In the genomic region with DNA sequence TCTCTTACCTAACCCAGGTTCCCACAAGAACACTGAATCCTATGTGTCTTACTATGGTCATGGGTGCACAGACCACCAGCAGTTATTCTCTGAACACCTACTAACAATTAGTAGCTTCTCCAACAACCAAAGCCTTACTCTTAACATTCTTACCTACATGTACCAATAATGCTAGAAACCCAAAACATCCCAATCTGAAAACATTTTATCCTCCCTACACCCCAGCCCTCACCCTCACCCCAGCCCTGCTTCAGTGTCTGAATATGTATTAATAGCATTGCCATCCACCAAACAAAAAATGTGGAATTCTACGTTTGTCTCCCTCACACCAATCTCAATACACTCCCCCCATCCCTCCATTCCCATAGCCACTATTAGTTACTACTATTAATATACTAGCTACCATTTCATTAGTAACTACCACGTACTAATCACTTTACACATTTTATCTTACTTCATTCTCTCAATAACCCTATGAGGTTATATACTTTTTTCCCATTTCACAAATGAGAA, we compare ENCODE assay signal across 10 cellular contexts. TPM values are rescaled to one million over a fixed set of nuclear protein-coding genes. Genes with fewer than 3 reads are reported as not detected.
DNase-seq lines count a peak whose midpoint lies in the region; ATAC-seq and TF ChIP-seq lines count a peak whose summit lies in the region.
"Had no signal": no experiment of that assay in that cellular context is flagged by ENCODE, and none has a peak within 500 bp of the region (broad histone marks: within the 10 kb centered on the region; RNA-seq: fewer than 3 reads in every experiment).

No MANE protein-coding gene starts in this region.

- intact Hi-C loops in OCI-LY7 (cut with micrococcal nuclease; ENCODE audit: unreplicated experiment): loop anchor here (2.0 kb wide), 1 partner anchor 700 kb away; no protein-coding TSS in a partner anchor

- H3K27ac ChIP-seq in GM23248 (no peak overlapping the region), OCI-LY7 (ENCODE audit: low read depth, low read length, poor library complexity, severe bottlenecking) (no peak overlapping the region), endodermal cell (ENCODE audit: low read depth, low read length) (no peak overlapping the region), osteoblast (ENCODE audit: low read depth, low read length) (no peak overlapping the region)

- in situ Hi-C loops in GM23248 (cut with MboI): no loop called here

- H3K9ac ChIP-seq in GM23248 (no peak overlapping the region), endodermal cell (ENCODE audit: extremely low read depth, low read length, poor library complexity, severe bottlenecking) (no peak overlapping the region)

- H3K36me3 Mint-ChIP-seq in endodermal cell (ENCODE audit: low read depth): peaks cover 24% of the 10 kb centered on the region

- POLR2A ChIA-PET in OCI-LY7 (lab: Charles Lee): interaction anchor here (0.6 to 0.8 kb wide), 4 partner anchors 8 to 192 kb away, joined by 3 read pairs; no protein-coding TSS in a partner anchor

- H3K79me2 ChIP-seq in GM23248 (ENCODE audit: insufficient read depth) (peaks cover 72% of the 10 kb centered on the region), OCI-LY7 (ENCODE audit: insufficient read depth, low read depth, low read length) (peaks cover 80% of the 10 kb centered on the region), osteoblast (ENCODE audit: insufficient read depth, low read length) (peaks cover 74% of the 10 kb centered on the region)

- no peaks in the 10 kb centered on the region for H3K9me3 Mint-ChIP-seq in endodermal cell

- no peak for ATAC-seq in GM19023 (IDR thresholded peaks at IDR 0.05; ENCODE audit: unreplicated experiment)

- H3K9me2 ChIP-seq in GM23248 (ENCODE audit: insufficient read depth) (no peaks in the 10 kb centered on the region), OCI-LY7 (ENCODE audit: insufficient read depth, low read length) (no peaks in the 10 kb centered on the region)

- 0 out of 2 replicates have a peak, but pooled peaks cover 6% of the 10 kb centered on the region for H3F3A ChIP-seq in GM23248 (ENCODE audit: insufficient read depth)

- H3K4me1 Mint-ChIP-seq in endodermal cell: peaks cover 27% of the 10 kb centered on the region

- H3K4me3 Mint-ChIP-seq in endodermal cell: peak overlapping the region; percentile 91

- BruUV-seq in OCI-LY7 (replicated peaks; lab: Mats Ljungman, UMichigan): no TSS peak

- H3K27me3 Mint-ChIP-seq in endodermal cell (ENCODE audit: insufficient read depth): peaks cover 6% of the 10 kb centered on the region

- H3K27me3 ChIP-seq in GM23248 (replicated peaks; ENCODE audit: insufficient read depth) (no peaks in the 10 kb centered on the region), endodermal cell (ENCODE audit: control insufficient read depth, insufficient read depth, low read length, poor library complexity, severe bottlenecking) (no peaks in the 10 kb centered on the region), osteoblast (ENCODE audit: insufficient read depth, low read length) (peaks cover under 1% of the 10 kb centered on the region)
- H3K27me3 ChIP-seq: spleen had no signal

- peaks cover 9% of the 10 kb centered on the region for H4K20me1 ChIP-seq in GM23248 (ENCODE audit: insufficient read depth)
- H4K20me1 ChIP-seq in OCI-LY7 (ENCODE audit: insufficient read depth, low read length): peaks cover 42% of the 10 kb centered on the region
- peaks cover 43% of the 10 kb centered on the region for H4K20me1 ChIP-seq in osteoblast (ENCODE audit: insufficient read depth, low read length)

- H2AFZ ChIP-seq in GM23248 (no peak overlapping the region), OCI-LY7 (ENCODE audit: low read length) (no peak overlapping the region), osteoblast (ENCODE audit: low read length) (no peak overlapping the region)

- TF ChIP-seq CTCF in OCI-LY7 (conservative IDR thresholded peaks at IDR 0.05; ENCODE audit: low read length): no peak
- no peak for TF ChIP-seq CTCF in endodermal cell (conservative IDR thresholded peaks at IDR 0.05)
- no peak for TF ChIP-seq CTCF in osteoblast (IDR thresholded peaks at IDR 0.05; ENCODE audit: extremely low read depth, low read depth, low read length)

- H3K36me3 ChIP-seq in GM23248 (ENCODE audit: low read depth) (peaks cover 4% of the 10 kb centered on the region; the same call in 1 of the 2 replicates), OCI-LY7 (ENCODE audit: insufficient read depth, low read length) (peaks cover 45% of the 10 kb centered on the region), endodermal cell (ENCODE audit: control insufficient read depth, insufficient read depth, low read length) (peaks cover 24% of the 10 kb centered on the region), osteoblast (ENCODE audit: insufficient read depth, low read length) (no peaks in the 10 kb centered on the region)

- 93 to 97% methylated on average over 2 of the region's 2 CpGs for WGBS in GM23248 (ENCODE audit: low coverage in 1 of 2, low lambda C conversion rate in 2 of 2, missing lambda C conversion rate in 2 of 2), 2 experiments
- WGBS in endodermal cell (ENCODE audit: insufficient coverage in 1 of 2, insufficient read length in 1 of 2), 2 experiments: 70 to 78% methylated on average over 2 of the region's 2 CpGs

- DNase-seq in GM23248: no peak
- DNase-seq in OCI-LY7 (ENCODE audit: low spot score): no peak
- no peak for DNase-seq in endodermal cell
- DNase-seq in osteoblast (ENCODE audit: insufficient read length, low spot score, missing footprints): peak; percentile 72
- DNase-seq in NCI-H2227 treated with DMSO at 0.1 percent for 48 hours (lab: John Stamatoyannopoulos, UW): no peak
- DNase-seq in NCI-H446 (lab: John Stamatoyannopoulos, UW): no peak
- DNase-seq: cortex of kidney, NCI-H1694, spleen had no signal

- H3K4me3 ChIP-seq in GM23248: peak overlapping the region; percentile 91; the same call in 1 of the 2 replicates
- peak overlapping the region; percentile 93 for H3K4me3 ChIP-seq in OCI-LY7 (ENCODE audit: low read depth, low read length, poor library complexity, severe bottlenecking)
- peak overlapping the region; percentile 91 for H3K4me3 ChIP-seq in endodermal cell (ENCODE audit: low read length)
- H3K4me3 ChIP-seq in osteoblast (ENCODE audit: insufficient read depth, low read length): no peak overlapping the region

- H3K4me2 ChIP-seq in GM23248 (ENCODE audit: unreplicated experiment) (peak overlapping the region; percentile 85), OCI-LY7 (ENCODE audit: low read length) (peak overlapping the region; percentile 72), osteoblast (ENCODE audit: insufficient read depth, low read length) (peak overlapping the region; percentile 98)

- no peak overlapping the region for H3K27ac Mint-ChIP-seq in endodermal cell

- H3K9me3 ChIP-seq in GM23248 (ENCODE audit: low read depth) (no peaks in the 10 kb centered on the region), OCI-LY7 (ENCODE audit: low read length) (no peaks in the 10 kb centered on the region), endodermal cell (ENCODE audit: control insufficient read depth, low read length) (no peaks in the 10 kb centered on the region), osteoblast (ENCODE audit: low read depth, low read length) (no peaks in the 10 kb centered on the region)
- H3K9me3 ChIP-seq: spleen had no signal

- CTCF ChIA-PET in OCI-LY7 (lab: Charles Lee; ENCODE audit: unreplicated experiment): no interaction called here

- H3K4me1 ChIP-seq in GM23248 (ENCODE audit: insufficient read depth) (peaks cover 25% of the 10 kb centered on the region), OCI-LY7 (ENCODE audit: insufficient read depth, low read length, poor library complexity, severe bottlenecking) (peaks cover 37% of the 10 kb centered on the region), endodermal cell (ENCODE audit: control insufficient read depth, insufficient read depth, low read length) (no peaks in the 10 kb centered on the region), osteoblast (ENCODE audit: insufficient read depth, low read length) (peaks cover 19% of the 10 kb centered on the region)

RNA-seq across cellular contexts. Expression of a gene that starts 2.6 kb away (rescaled TPM):
- total RNA-seq in GM23248 (2014; rRNA removed; shearing (Covaris generic)): 17.6 and 19.7 TPM in 2 replicates
- 7.9 and 10.6 TPM in 2 replicates for polyA plus RNA-seq in GM23248 (2016; fragmentation: Nextera tagmentation; extraction: Ambion mirVana)
- 34.0 and 44.7 TPM in 2 replicates for total RNA-seq in OCI-LY7 (2014; rRNA removed; shearing (Covaris generic))
- 43.0 and 44.2 TPM in 2 replicates for total RNA-seq in OCI-LY7 (2022)
- total RNA-seq in endodermal cell: 10 to 100 TPM; 47.2 to 50.6 TPM
- 35.8 TPM for polyA plus RNA-seq in endodermal cell (2013, experiment 1 of 2)
- polyA plus RNA-seq in endodermal cell (2013, experiment 2 of 2): 35.1 TPM
- 43.1 and 48.6 TPM in 2 replicates for total RNA-seq in osteoblast
